Comparison of ENCODE assay signal across 1 cellular context in the genomic region with DNA sequence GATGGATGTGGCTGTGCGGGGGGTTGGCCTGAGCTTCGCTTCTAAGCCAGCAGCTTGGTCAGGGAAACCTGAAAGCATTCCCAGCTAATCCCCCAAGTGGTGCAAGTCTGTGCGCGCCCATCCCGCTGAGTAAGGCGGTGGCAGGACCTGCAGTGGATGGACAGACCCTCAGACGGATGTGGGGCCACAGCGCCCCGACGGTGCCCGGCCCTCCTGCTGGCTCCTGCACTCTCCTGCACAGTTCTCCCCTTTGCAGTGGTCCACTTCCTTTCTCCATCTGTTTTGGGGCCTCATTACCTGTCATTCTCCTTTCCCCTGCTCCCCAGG.
TF ChIP-seq lines count a peak whose summit lies in the region.

No MANE protein-coding gene starts in this region.

TF ChIP-seq in GM23338, 12 proteins besides CTCF, POLR2A, EP300 and RAD21 (continued from another document):
- no peak for TF ChIP-seq NANOG (IDR thresholded peaks at IDR 0.05; ENCODE audit: borderline replicate concordance)
